In the genomic region with DNA sequence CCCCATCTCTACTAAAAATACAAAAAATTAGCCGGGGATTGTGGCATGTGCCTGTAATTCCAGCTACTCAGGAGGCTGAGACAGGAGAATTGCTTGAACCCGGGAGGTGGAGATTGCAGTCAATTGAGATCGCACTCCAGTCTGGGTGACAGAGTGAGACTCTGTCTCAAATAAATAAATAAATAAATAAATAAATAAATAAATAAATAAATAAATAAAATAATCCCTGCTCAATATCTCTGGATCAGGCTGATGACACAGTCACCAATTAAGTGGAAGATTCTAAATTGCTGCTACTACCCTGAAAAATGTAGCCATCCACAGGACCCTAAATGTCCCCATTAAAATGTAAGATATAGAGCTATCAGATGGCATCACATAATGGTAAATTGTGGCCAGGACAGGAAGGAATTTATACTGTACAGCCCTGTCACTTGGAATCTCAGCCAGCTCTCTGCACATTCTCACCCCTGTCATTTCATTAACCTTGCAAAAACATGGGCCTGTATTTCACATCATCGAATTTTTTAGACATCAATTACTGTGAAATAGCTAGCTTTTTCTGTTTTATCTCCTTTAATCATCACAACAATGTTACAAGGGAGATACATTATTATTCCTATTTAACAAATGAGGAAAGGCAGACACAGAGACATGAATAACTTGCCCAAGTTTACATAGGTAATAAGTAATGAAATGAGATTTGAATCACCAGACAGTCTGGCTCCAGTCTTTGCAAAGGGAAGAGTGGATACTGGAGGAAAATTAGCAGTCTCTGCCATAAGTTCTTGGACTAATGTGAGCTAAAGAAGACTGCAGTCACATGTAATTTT, we compare ENCODE assay signal across 16 cellular contexts. TPM values are rescaled to one million over a fixed set of nuclear protein-coding genes. Genes with fewer than 3 reads are reported as not detected.
DNase-seq lines count a peak whose midpoint lies in the region; TF ChIP-seq lines count a peak whose summit lies in the region.
"Had no signal": no experiment of that assay in that cellular context is flagged by ENCODE, and none has a peak within 500 bp of the region (broad histone marks: within the 10 kb centered on the region; RNA-seq: fewer than 3 reads in every experiment).

No MANE protein-coding gene starts in this region.

- H3K27ac ChIP-seq in HEK293 (ENCODE audit: extremely low read depth, low read depth, low read length) (no peak overlapping the region), SK-N-SH (ENCODE audit: low read depth in 2 of 2, low read length in 1 of 2) (peak overlapping the region in 1 of 2 experiments; percentile 40; a peak in 1 of 4 replicates), Peyer's patch (no peak overlapping the region)
- H3K27ac ChIP-seq: SK-N-MC had no signal

- H3K4me2 ChIP-seq in SK-N-SH = no peak overlapping the region

- WGBS in SK-N-SH (ENCODE audit: low lambda C conversion rate) = 50% methylated on average over 4 of the region's 4 CpGs

- H3K9me2 ChIP-seq in SK-N-SH = no peaks in the 10 kb centered on the region

- TF ChIP-seq EP300 in SK-N-SH (IDR thresholded peaks at IDR 0.05; ENCODE audit: borderline replicate concordance in 1 of 2, low read depth in 1 of 2, low read length in 1 of 2) = peak; percentile 23 to 56; a peak in 1 of 4 replicates

- H3K4me1 ChIP-seq in HEK293 (ENCODE audit: control insufficient read depth, insufficient read depth, low read length) (no peaks in the 10 kb centered on the region), SK-N-SH (ENCODE audit: control insufficient read depth in 1 of 2, insufficient read depth in 2 of 2, low read depth in 1 of 2, low read length in 1 of 2) (peaks cover 0 to 2% of the 10 kb centered on the region in 2 experiments; a peak in 1 of 4 replicates), Peyer's patch (no peaks in the 10 kb centered on the region)

- H3K9me3 ChIP-seq in HEK293 (ENCODE audit: control insufficient read depth, insufficient read depth, low read depth, low read length) (no peaks in the 10 kb centered on the region), SK-N-SH (no peaks in the 10 kb centered on the region), Peyer's patch (no peaks in the 10 kb centered on the region)

- no peaks in the 10 kb centered on the region for H3K79me2 ChIP-seq in SK-N-SH (ENCODE audit: insufficient read depth)

- no peaks in the 10 kb centered on the region for H3F3A ChIP-seq in SK-N-SH (replicated peaks; ENCODE audit: insufficient read depth)

- TF ChIP-seq CTCF in HEK293 (tag by site-specific recombination; IDR thresholded peaks at IDR 0.05) (no peak), SK-N-SH (IDR thresholded peaks at IDR 0.05) (no peak), Peyer's patch (IDR thresholded peaks at IDR 0.05) (no peak)

- no peaks in the 10 kb centered on the region for H3K27me3 ChIP-seq in SK-N-SH (ENCODE audit: insufficient read depth)
- H3K27me3 ChIP-seq in Peyer's patch = no peaks in the 10 kb centered on the region
- H3K27me3 ChIP-seq: MG63 had no signal

- CTCF ChIA-PET in HEK293 (lab: Yijun Ruan, JAX) (interaction anchor here (0.7 to 7.4 kb wide), 3 partner anchors 14 to 19 kb away, joined by 3 to 70 read pairs (median 4); no protein-coding TSS in a partner anchor), SK-N-SH (lab: Yijun Ruan, JAX) (interaction anchor here (0.6 to 1.6 kb wide), 4 partner anchors 13 to 49 kb away, joined by 3 to 11 read pairs (median 3); no protein-coding TSS in a partner anchor)

- no peak for TF ChIP-seq POLR2A in Peyer's patch (IDR thresholded peaks at IDR 0.05)

- H3K9ac ChIP-seq in SK-N-SH = no peak overlapping the region

- TF ChIP-seq RAD21 in SK-N-SH (IDR thresholded peaks at IDR 0.05; ENCODE audit: low read length) = no peak

- no peak overlapping the region for H3K4me3 ChIP-seq in HEK293 (ENCODE audit: low read depth, low read length)
- H3K4me3 ChIP-seq in SK-N-SH (ENCODE audit: low read depth in 2 of 2, low read length in 1 of 2) = no peak overlapping the region
- no peak overlapping the region for H3K4me3 ChIP-seq in Peyer's patch
- H3K4me3 ChIP-seq: K562, MG63, SK-N-MC had no signal

- DNase-seq in SK-N-SH (peak; percentile 50), kidney glomerular epithelial cell (lab: John Stamatoyannopoulos, UW) (peak; percentile 41), renal cortical epithelial cell (ENCODE audit: low read depth) (peak; percentile 46), NCI-H69 (lab: John Stamatoyannopoulos, UW) (no peak), Peyer's patch (no peak), HuH-7.5 (ENCODE audit: low spot score) (no peak)
- DNase-seq: DMS153, DND-41, NCI-H2029, NCI-H446, NCI-H524 treated with DMSO at 0.1 percent for 48 hours, SHP77 treated with DMSO at 0.1 percent for 48 hours had no signal

- no peaks in the 10 kb centered on the region for H3K36me3 ChIP-seq in HEK293 (ENCODE audit: control insufficient read depth in 2 of 2, insufficient read depth in 1 of 2, low read length in 2 of 2)
- no peaks in the 10 kb centered on the region for H3K36me3 ChIP-seq in SK-N-SH (replicated peaks in 1 of 2; ENCODE audit: control insufficient read depth in 1 of 2, insufficient read depth in 2 of 2, low read length in 1 of 2)
- H3K36me3 ChIP-seq in Peyer's patch = no peaks in the 10 kb centered on the region
- H3K36me3 ChIP-seq: MG63 had no signal

- POLR2A ChIA-PET in HEK293 (lab: Yijun Ruan, JAX) (interaction anchor here (0.6 kb wide), 1 partner anchor 24 kb away, joined by 3 read pairs; no protein-coding TSS in a partner anchor), SK-N-SH (lab: Yijun Ruan, JAX) (no interaction called here)

- no peak overlapping the region for H2AFZ ChIP-seq in SK-N-SH (ENCODE audit: low read depth)

- no peaks in the 10 kb centered on the region for H4K20me1 ChIP-seq in SK-N-SH (ENCODE audit: insufficient read depth)

TF ChIP-seq in HEK293, 187 proteins besides CTCF, POLR2A, EP300 and RAD21 (continues in another document):
- TF ChIP-seq ZBTB21 (tag by site-specific recombination; IDR thresholded peaks at IDR 0.05) (peak; percentile 64; the same call in 1 of the 2 replicates), ZNF266 (tag by site-specific recombination; IDR thresholded peaks at IDR 0.05; ENCODE audit: low read depth) (peak; percentile 74), ZNF501 (tag by site-specific recombination; IDR thresholded peaks at IDR 0.05) (0 out of 2 replicates have a peak, but pooled peaks have one; percentile 26), ZNF623 (tag by site-specific recombination; IDR thresholded peaks at IDR 0.05) (peak; percentile 78), ZNF354C (tag by site-specific recombination; IDR thresholded peaks at IDR 0.05; ENCODE audit: borderline replicate concordance, low read depth) (peak; percentile 45; the same call in 1 of the 2 replicates), RBAK (tag by site-specific recombination; IDR thresholded peaks at IDR 0.05) (peak; percentile 36; the same call in 1 of the 2 replicates), ZNF140 (tag by site-specific recombination; IDR thresholded peaks at IDR 0.05) (peak; percentile 85), ZNF248 (tag by site-specific recombination; IDR thresholded peaks at IDR 0.05) (no peak), ZBTB1 (tag by site-specific recombination; IDR thresholded peaks at IDR 0.05) (0 out of 2 replicates have a peak, but pooled peaks have one; percentile 38), ZNF530 (tag by site-specific recombination; IDR thresholded peaks at IDR 0.05; ENCODE audit: low read depth) (0 out of 2 replicates have a peak, but pooled peaks have one; percentile 48), ZNF394 (tag by site-specific recombination; IDR thresholded peaks at IDR 0.05; ENCODE audit: borderline replicate concordance) (peak; percentile 92), SALL2 (tag by site-specific recombination; IDR thresholded peaks at IDR 0.05; ENCODE audit: borderline replicate concordance) (no peak)

TF ChIP-seq in SK-N-SH, 30 proteins besides CTCF, POLR2A, EP300 and RAD21 (continues in another document):
- TF ChIP-seq RXRA (IDR thresholded peaks at IDR 0.05; ENCODE audit: borderline replicate concordance, low read depth) = no peak
- peak; percentile 52 for TF ChIP-seq GATA2 (CRISPR knock-in tag; IDR thresholded peaks at IDR 0.05)
- TF ChIP-seq, protein P1, sequence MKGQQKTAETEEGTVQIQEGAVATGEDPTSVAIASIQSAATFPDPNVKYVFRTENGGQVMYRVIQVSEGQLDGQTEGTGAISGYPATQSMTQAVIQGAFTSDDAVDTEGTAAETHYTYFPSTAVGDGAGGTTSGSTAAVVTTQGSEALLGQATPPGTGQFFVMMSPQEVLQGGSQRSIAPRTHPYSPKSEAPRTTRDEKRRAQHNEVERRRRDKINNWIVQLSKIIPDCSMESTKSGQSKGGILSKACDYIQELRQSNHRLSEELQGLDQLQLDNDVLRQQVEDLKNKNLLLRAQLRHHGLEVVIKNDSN (IDR thresholded peaks at IDR 0.05; ENCODE audit: borderline replicate concordance, low read depth) = no peak
- TF ChIP-seq RCOR1 (IDR thresholded peaks at IDR 0.05; ENCODE audit: low read length) = peak; percentile 60; the same call in 1 of the 2 replicates
- peak; percentile 49; the same call in 1 of the 2 replicates for TF ChIP-seq TCF12 (IDR thresholded peaks at IDR 0.05)
- TF ChIP-seq TEAD4 (IDR thresholded peaks at IDR 0.05; ENCODE audit: borderline replicate concordance, insufficient read depth) = 0 out of 2 replicates have a peak, but pooled peaks have one; percentile 16
- no peak for TF ChIP-seq FOSL2 (IDR thresholded peaks at IDR 0.05; ENCODE audit: borderline replicate concordance, low read depth)
- TF ChIP-seq, protein P2, sequence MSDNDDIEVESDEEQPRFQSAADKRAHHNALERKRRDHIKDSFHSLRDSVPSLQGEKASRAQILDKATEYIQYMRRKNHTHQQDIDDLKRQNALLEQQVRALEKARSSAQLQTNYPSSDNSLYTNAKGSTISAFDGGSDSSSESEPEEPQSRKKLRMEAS (IDR thresholded peaks at IDR 0.05; ENCODE audit: low read depth) = no peak
- TF ChIP-seq, protein P3, sequence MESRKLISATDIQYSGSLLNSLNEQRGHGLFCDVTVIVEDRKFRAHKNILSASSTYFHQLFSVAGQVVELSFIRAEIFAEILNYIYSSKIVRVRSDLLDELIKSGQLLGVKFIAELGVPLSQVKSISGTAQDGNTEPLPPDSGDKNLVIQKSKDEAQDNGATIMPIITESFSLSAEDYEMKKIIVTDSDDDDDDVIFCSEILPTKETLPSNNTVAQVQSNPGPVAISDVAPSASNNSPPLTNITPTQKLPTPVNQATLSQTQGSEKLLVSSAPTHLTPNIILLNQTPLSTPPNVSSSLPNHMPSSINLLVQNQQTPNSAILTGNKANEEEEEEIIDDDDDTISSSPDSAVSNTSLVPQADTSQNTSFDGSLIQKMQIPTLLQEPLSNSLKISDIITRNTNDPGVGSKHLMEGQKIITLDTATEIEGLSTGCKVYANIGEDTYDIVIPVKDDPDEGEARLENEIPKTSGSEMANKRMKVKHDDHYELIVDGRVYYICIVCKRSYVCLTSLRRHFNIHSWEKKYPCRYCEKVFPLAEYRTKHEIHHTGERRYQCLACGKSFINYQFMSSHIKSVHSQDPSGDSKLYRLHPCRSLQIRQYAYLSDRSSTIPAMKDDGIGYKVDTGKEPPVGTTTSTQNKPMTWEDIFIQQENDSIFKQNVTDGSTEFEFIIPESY (IDR thresholded peaks at IDR 0.05; ENCODE audit: borderline replicate concordance, low read depth) = no peak

RNA-seq across cellular contexts. Expression of a gene that starts 56.7 kb away (rescaled TPM):
- polyA plus RNA-seq in SK-N-SH (2012; rRNA removed) = 20.8 and 20.9 TPM in 2 replicates
- 23.5 and 25.1 TPM in 2 replicates for polyA plus RNA-seq in SK-N-SH (2012; cell fraction: cytosol; rRNA removed)
- 15.5 and 17.7 TPM in 2 replicates for polyA plus RNA-seq in SK-N-SH (2012; cell fraction: nucleus; rRNA removed)
- total RNA-seq in renal cortical epithelial cell (47.0 and 49.1 TPM in 2 replicates), Peyer's patch (10 to 100 TPM; 25.7 to 43.0 (median 29.6) TPM)

Comparison
In these comparisons a context has a peak if more than half of its experiments do, and no peak if none do; other contexts are left out.
1. DNase-seq: peak in SK-N-SH (single experiment), kidney glomerular epithelial cell (single experiment) and renal cortical epithelial cell (single experiment); none in NCI-H69 (single experiment), Peyer's patch (0 of 3) and HuH-7.5 (single experiment).